ENCODE assay signal across 8 cellular contexts in genomic region chr15:75532413-75533250, GRCh38. TPM values are rescaled to one million over a fixed set of nuclear protein-coding genes. Genes with fewer than 3 reads are reported as not detected.
DNase-seq lines count a peak whose midpoint lies in the region; ATAC-seq and TF ChIP-seq lines count a peak whose summit lies in the region.

No MANE protein-coding gene starts in this region.

- H2AFZ ChIP-seq in hepatocyte = no peak overlapping the region

- H3K79me2 ChIP-seq in hepatocyte = peaks cover 91% of the 10 kb centered on the region

- 25 to 58% (median 50%) methylated on average over 1 of the region's 1 CpG for WGBS in adrenal gland, 4 donors
- 78% methylated on average over 1 of the region's 1 CpG for WGBS in hepatocyte (ENCODE audit: low lambda C conversion rate, missing lambda C conversion rate)

- no peaks in the 10 kb centered on the region for H3K9me3 ChIP-seq in adrenal gland (replicated peaks in 1 of 3)
- no peaks in the 10 kb centered on the region for H3K9me3 ChIP-seq in hepatocyte (ENCODE audit: low read depth)
- H3K9me3 ChIP-seq in skeletal muscle tissue (ENCODE audit: control insufficient read depth in 3 of 3, low read length in 3 of 3) = no peaks in the 10 kb centered on the region

- intact Hi-C loops in adrenal gland (cut with DNase I) = loop anchor here in 1 of 2 donors (10.0 kb wide), 1 partner anchor 52 kb away; no protein-coding TSS in a partner anchor

- POLR2A ChIA-PET in BJ (lab: Charles Lee) = no interaction called here

- DNase-seq in BJ (ENCODE audit: low read depth) (peak; percentile 37), HuH-7 (ENCODE audit: low spot score) (peak; percentile 55), adrenal gland (peak; percentile 43 to 87 (median 67)), hepatocyte (ENCODE audit: low spot score) (peak; percentile 52), NCI-H2029 (lab: John Stamatoyannopoulos, UW) (no peak), KG1 (lab: John Stamatoyannopoulos, UW) (no peak)

- no peaks in the 10 kb centered on the region for H3K27me3 ChIP-seq in BJ (ENCODE audit: control insufficient read depth, insufficient read depth, low read length)
- H3K27me3 ChIP-seq in adrenal gland = no peaks in the 10 kb centered on the region
- no peaks in the 10 kb centered on the region for H3K27me3 ChIP-seq in hepatocyte
- H3K27me3 ChIP-seq in skeletal muscle tissue (ENCODE audit: control insufficient read depth in 3 of 3, insufficient read depth in 3 of 3, low read length in 3 of 3) = no peaks in the 10 kb centered on the region

- peak overlapping the region; percentile 25 to 73 (median 68) for H3K27ac ChIP-seq in adrenal gland
- peak overlapping the region; percentile 19 for H3K27ac ChIP-seq in hepatocyte
- H3K27ac ChIP-seq in skeletal muscle tissue (ENCODE audit: low read depth, low read length) = peak overlapping the region; percentile 63

- H3K36me3 ChIP-seq in BJ (ENCODE audit: control insufficient read depth, insufficient read depth, low read length) (no peaks in the 10 kb centered on the region; the same call in 1 of the 2 replicates), adrenal gland (replicated peaks in 1 of 2) (no peaks in the 10 kb centered on the region), hepatocyte (replicated peaks; ENCODE audit: insufficient read depth, low read depth) (no peaks in the 10 kb centered on the region), skeletal muscle tissue (ENCODE audit: control insufficient read depth in 3 of 3, insufficient read depth in 3 of 3, low read length in 3 of 3) (no peaks in the 10 kb centered on the region)

- no peak for TF ChIP-seq POLR2A in adrenal gland (IDR thresholded peaks at IDR 0.05)

- no peak overlapping the region for H3K4me2 ChIP-seq in hepatocyte

- no peak overlapping the region for H3K9ac ChIP-seq in skeletal muscle tissue (ENCODE audit: low read depth in 1 of 3, low read length in 3 of 3)

- CTCF ChIA-PET in BJ (lab: Yijun Ruan, JAX) = interaction anchor here (0.6 to 2.1 kb wide), 11 partner anchors 10 to 161 kb away, joined by 3 to 21 read pairs (median 4); no protein-coding TSS in a partner anchor

- TF ChIP-seq CTCF in BJ (IDR thresholded peaks at IDR 0.05; ENCODE audit: insufficient read depth, low read depth, low read length) (peak; percentile 43), adrenal gland (IDR thresholded peaks at IDR 0.05) (peak; percentile 10 to 56 (median 45)), hepatocyte (IDR thresholded peaks at IDR 0.05; ENCODE audit: poor library complexity) (peak; percentile 40)

- H4K20me1 ChIP-seq in hepatocyte (ENCODE audit: insufficient read depth, poor library complexity, severe bottlenecking) = peaks cover 13% of the 10 kb centered on the region

- no peak for ATAC-seq in GM21423 (IDR thresholded peaks at IDR 0.05; ENCODE audit: unreplicated experiment)

- H3K9me2 ChIP-seq in hepatocyte (replicated peaks; ENCODE audit: insufficient read depth) = no peaks in the 10 kb centered on the region

- H3K4me1 ChIP-seq in adrenal gland (replicated peaks in 1 of 2) = peaks cover 24 to 27% of the 10 kb centered on the region in 2 donors
- H3K4me1 ChIP-seq in hepatocyte (ENCODE audit: insufficient read depth) = peaks cover 5% of the 10 kb centered on the region
- H3K4me1 ChIP-seq in skeletal muscle tissue (ENCODE audit: control insufficient read depth in 3 of 3, insufficient read depth in 3 of 3, low read length in 3 of 3) = peaks cover 14 to 23% (median 21%) of the 10 kb centered on the region in 3 donors

- no peak overlapping the region for H3K4me3 ChIP-seq in BJ (ENCODE audit: low read depth, low read length)
- H3K4me3 ChIP-seq in adrenal gland = no peak overlapping the region
- H3K4me3 ChIP-seq in hepatocyte = no peak overlapping the region
- H3K4me3 ChIP-seq in skeletal muscle tissue (ENCODE audit: low read length in 3 of 3) = no peak overlapping the region

RNA-seq across cellular contexts. Expression of gene PTPN9, which starts 46.5 kb away (rescaled TPM):
- polyA plus RNA-seq in BJ (2011; rRNA removed) = 48.6 and 55.5 TPM in 2 replicates
- polyA minus RNA-seq in BJ (2011; rRNA and poly(A)+ RNA removed) = 39.5 and 85.6 TPM in 2 replicates
- 10 to 100 TPM; 11.7 to 28.5 (median 19.9) TPM for total RNA-seq in adrenal gland
- 10 to 100 TPM in 1 of 3 donors, 1 to 10 TPM in 2; 5.9 to 20.1 (median 6.1) TPM for polyA plus RNA-seq in adrenal gland
- 24.0 and 27.4 TPM in 2 replicates for total RNA-seq in hepatocyte
- 19.6 and 23.3 TPM in 2 replicates for polyA plus RNA-seq in hepatocyte
- total RNA-seq in skeletal muscle tissue = 11.5 TPM

Comparison
In these comparisons a context has a peak if more than half of its experiments do, and no peak if none do; other contexts are left out.
1. DNase-seq: peak in BJ (single experiment), HuH-7 (single experiment), adrenal gland (7 of 7) and hepatocyte (single experiment); none in NCI-H2029 (single experiment) and KG1 (single experiment).
2. Peak in every context shown above with its lines, with median percentiles within 50 percentile points of each other: CTCF ChIP-seq and H3K27ac ChIP-seq.